ENCODE assay signal across 8 cellular contexts in the genomic region with DNA sequence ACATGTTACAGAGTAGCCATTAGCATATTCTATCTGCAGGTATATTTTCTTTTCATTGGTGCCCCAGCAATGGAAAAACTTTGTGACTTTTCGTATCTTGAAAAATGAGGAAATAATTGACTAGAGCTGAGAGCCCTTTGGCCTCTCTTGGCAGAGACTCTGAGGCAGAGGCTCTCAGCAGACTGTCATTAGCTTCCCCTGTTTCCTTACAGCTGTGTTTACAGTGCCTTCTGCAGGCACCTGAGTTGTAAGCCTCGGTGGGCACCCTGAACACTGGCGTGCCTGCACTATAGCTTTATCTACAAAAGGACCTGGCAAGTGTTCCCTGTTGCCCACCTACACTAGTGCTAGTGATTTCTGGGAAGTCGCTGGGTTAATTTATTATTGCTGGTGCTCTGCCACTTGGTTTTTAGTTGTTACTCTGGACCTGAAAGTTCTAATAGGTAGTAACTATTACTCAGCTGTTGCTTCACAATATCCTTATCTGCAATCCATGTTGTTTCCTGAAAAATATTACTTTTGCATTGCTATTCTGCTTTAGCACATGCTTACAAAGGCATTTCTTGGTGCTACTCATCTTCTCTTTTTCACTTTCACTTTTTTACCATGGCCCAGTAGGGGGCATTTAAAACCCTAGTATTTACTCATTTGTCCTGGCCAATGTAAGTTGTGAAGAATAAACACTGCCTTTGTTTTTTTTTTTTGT. TPM values are rescaled to one million over a fixed set of nuclear protein-coding genes. Genes with fewer than 3 reads are reported as not detected.
DNase-seq lines count a peak whose midpoint lies in the region; FAIRE-seq and TF ChIP-seq lines count a peak whose summit lies in the region.

No MANE protein-coding gene starts in this region.

- no peak for DNase-seq in GM19239 (ENCODE audit: insufficient read length, low spot score)
- DNase-seq in dermis blood vessel endothelial cell: peak; percentile 4
- no peak for DNase-seq in RWPE1 (ENCODE audit: low spot score)
- no peak for DNase-seq in RKO (ENCODE audit: low spot score)
- DNase-seq in anterior cingulate cortex (lab: John Stamatoyannopoulos, UW): no peak
- DNase-seq in NCI-H1048 (lab: John Stamatoyannopoulos, UW): no peak

- CTCF ChIA-PET in RWPE1 (lab: Yijun Ruan, JAX): interaction anchor here (0.6 to 0.7 kb wide), 3 partner anchors 55 to 919 kb away, joined by 4 to 6 read pairs (median 5); no protein-coding TSS in a partner anchor

- peaks cover 7% of the 10 kb centered on the region for H3K4me1 ChIP-seq in Loucy (ENCODE audit: insufficient read depth, low read length, poor library complexity, severe bottlenecking)

- H4K20me1 ChIP-seq in Loucy (ENCODE audit: insufficient read depth, low read length, poor library complexity, severe bottlenecking): no peaks in the 10 kb centered on the region

- no peaks in the 10 kb centered on the region for H3K9me3 ChIP-seq in Loucy (ENCODE audit: insufficient read depth, low read depth, low read length)

- no peaks in the 10 kb centered on the region for H3K9me2 ChIP-seq in Loucy (replicated peaks; ENCODE audit: low read depth, low read length)

- H3K36me3 ChIP-seq in Loucy (ENCODE audit: insufficient read depth, low read length): peaks cover 11% of the 10 kb centered on the region; the same call in 1 of the 2 replicates

- H3F3A ChIP-seq in Loucy (ENCODE audit: low read depth): no peaks in the 10 kb centered on the region

- H2AFZ ChIP-seq in Loucy (ENCODE audit: low read length): no peak overlapping the region

- H3K4me3 ChIP-seq in Loucy (ENCODE audit: low read length, poor library complexity, severe bottlenecking): no peak overlapping the region

- peak overlapping the region; percentile 24 for H3K4me2 ChIP-seq in Loucy (ENCODE audit: low read depth, low read length, poor library complexity, severe bottlenecking)

- peak; percentile 81 for FAIRE-seq in GM19239 (lab: Jason Lieb, UNC)

- no peak overlapping the region for H3K9ac ChIP-seq in Loucy (ENCODE audit: low read depth, low read length, poor library complexity, severe bottlenecking)

- H3K27me3 ChIP-seq in Loucy (ENCODE audit: insufficient read depth, low read length, poor library complexity, severe bottlenecking): no peaks in the 10 kb centered on the region

- H3K27ac ChIP-seq in C4-2B: no peak overlapping the region
- H3K27ac ChIP-seq in RWPE1: no peak overlapping the region

- TF ChIP-seq CTCF in C4-2B (conservative IDR thresholded peaks at IDR 0.05): peak; percentile 30
- TF ChIP-seq CTCF in Loucy (conservative IDR thresholded peaks at IDR 0.05; ENCODE audit: low read length): peak; percentile 53
- TF ChIP-seq CTCF in RWPE1 (conservative IDR thresholded peaks at IDR 0.05; ENCODE audit: low read depth): no peak

- POLR2A ChIA-PET in RWPE1 (lab: Yijun Ruan, JAX; ENCODE audit: low non-redundant PET): no interaction called here

- no peaks in the 10 kb centered on the region for H3K79me2 ChIP-seq in Loucy (ENCODE audit: insufficient read depth, low read length)

RNA-seq across cellular contexts. Expression of a gene that starts 7.8 kb away (rescaled TPM):
- total RNA-seq in dermis blood vessel endothelial cell: not detected in 2 replicates
